In the genomic region with DNA sequence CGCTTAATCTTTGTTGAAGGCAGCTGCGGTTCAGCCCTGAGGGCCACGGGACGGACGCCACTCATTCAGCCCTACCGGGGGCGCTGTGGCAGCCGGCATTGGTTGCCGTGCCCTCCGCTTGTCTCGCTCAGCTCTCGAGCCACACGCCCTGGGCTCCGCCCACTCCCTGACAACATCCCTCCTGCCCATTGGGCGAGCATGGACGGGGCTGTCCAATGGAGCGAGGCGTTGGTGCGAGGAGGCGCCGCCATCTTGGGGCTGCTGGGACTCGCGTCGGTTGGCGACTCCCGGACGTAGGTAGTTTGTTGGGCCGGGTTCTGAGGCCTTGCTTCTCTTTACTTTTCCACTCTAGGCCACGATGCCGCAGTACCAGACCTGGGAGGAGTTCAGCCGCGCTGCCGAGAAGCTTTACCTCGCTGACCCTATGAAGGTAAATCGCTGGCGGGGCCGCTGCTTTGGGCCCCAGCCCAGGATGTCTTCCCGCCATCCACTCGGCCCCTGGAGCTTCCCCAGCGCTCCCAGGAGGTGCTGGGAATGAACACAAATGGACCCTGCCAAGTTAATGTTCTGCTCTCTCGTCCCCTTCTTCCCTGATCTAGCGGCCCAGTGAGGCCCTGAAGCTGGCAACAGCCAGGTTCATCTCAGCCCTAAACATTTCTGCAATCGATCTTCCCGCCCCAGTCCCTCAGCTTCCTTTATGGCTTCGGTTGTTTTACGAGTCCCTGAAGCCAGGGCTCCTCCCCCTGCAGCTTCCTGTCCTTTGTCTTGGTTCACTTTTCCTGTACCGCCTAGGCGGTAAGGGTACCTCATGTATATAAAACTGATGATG, we compare ENCODE assay signal across 1 cellular context.
TF ChIP-seq lines count a peak whose summit lies in the region.

Gene SRP9, plus strand, starts transcription at position 244 of the 829 bp plus-strand sequence. Its CDS starts 115 bp downstream, at position 359.

TF ChIP-seq in WTC11, 78 proteins besides CTCF, POLR2A, EP300 and RAD21 (continued from another document and continues in another):
- TF ChIP-seq ZNF532 (CRISPR knock-in tag; IDR thresholded peaks at IDR 0.05; ENCODE audit: borderline replicate concordance) (no peak), STAT6 (CRISPR knock-in tag; conservative IDR thresholded peaks at IDR 0.05; ENCODE audit: low read depth) (no peak), TEAD1 (CRISPR knock-in tag; IDR thresholded peaks at IDR 0.05) (peak; percentile 73; the same call in 1 of the 2 replicates), PRRX2 (CRISPR knock-in tag; IDR thresholded peaks at IDR 0.05) (no peak), ZNF121 (CRISPR knock-in tag; IDR thresholded peaks at IDR 0.05) (no peak), ZNF317 (CRISPR knock-in tag; IDR thresholded peaks at IDR 0.05; ENCODE audit: borderline replicate concordance, low read depth) (no peak), GTF2I (CRISPR knock-in tag; conservative IDR thresholded peaks at IDR 0.05) (no peak), KAT7 (CRISPR knock-in tag; IDR thresholded peaks at IDR 0.05; ENCODE audit: borderline replicate concordance) (no peak; the same call in 1 of the 2 replicates), PRDM15 (CRISPR knock-in tag; IDR thresholded peaks at IDR 0.05) (no peak), TCF7 (CRISPR knock-in tag; IDR thresholded peaks at IDR 0.05; ENCODE audit: low read depth) (no peak), IRF2 (CRISPR knock-in tag; IDR thresholded peaks at IDR 0.05; ENCODE audit: borderline replicate concordance, low read depth) (no peak), NR2C2 (CRISPR knock-in tag; IDR thresholded peaks at IDR 0.05) (no peak), RELA (CRISPR knock-in tag; IDR thresholded peaks at IDR 0.05; ENCODE audit: borderline replicate concordance) (no peak), NR3C1 (CRISPR knock-in tag; conservative IDR thresholded peaks at IDR 0.05; ENCODE audit: low read depth) (no peak), CBFB (CRISPR knock-in tag; IDR thresholded peaks at IDR 0.05; ENCODE audit: low read depth) (no peak), ZNF416 (CRISPR knock-in tag; IDR thresholded peaks at IDR 0.05) (0 out of 2 replicates have a peak, but pooled peaks have one; percentile 43), TEAD4 (CRISPR knock-in tag; IDR thresholded peaks at IDR 0.05) (peak; percentile 47; the same call in 1 of the 2 replicates), HMGA2 (CRISPR knock-in tag; IDR thresholded peaks at IDR 0.05) (no peak), ZNF232 (CRISPR knock-in tag; IDR thresholded peaks at IDR 0.05) (0 out of 2 replicates have a peak, but pooled peaks have one; percentile 35), EMX1 (CRISPR knock-in tag; IDR thresholded peaks at IDR 0.05) (no peak), E2F1 (CRISPR knock-in tag; IDR thresholded peaks at IDR 0.05) (no peak), GRHL2 (CRISPR knock-in tag; IDR thresholded peaks at IDR 0.05; ENCODE audit: insufficient replicate concordance, severe bottlenecking) (no peak), ZNF671 (CRISPR knock-in tag; IDR thresholded peaks at IDR 0.05) (no peak), SMAD3 (CRISPR knock-in tag; IDR thresholded peaks at IDR 0.05; ENCODE audit: borderline replicate concordance) (no peak), FOXP1 (CRISPR knock-in tag; IDR thresholded peaks at IDR 0.05; ENCODE audit: borderline replicate concordance) (peak; percentile 84; the same call in 1 of the 2 replicates)
- TF ChIP-seq, protein P1, sequence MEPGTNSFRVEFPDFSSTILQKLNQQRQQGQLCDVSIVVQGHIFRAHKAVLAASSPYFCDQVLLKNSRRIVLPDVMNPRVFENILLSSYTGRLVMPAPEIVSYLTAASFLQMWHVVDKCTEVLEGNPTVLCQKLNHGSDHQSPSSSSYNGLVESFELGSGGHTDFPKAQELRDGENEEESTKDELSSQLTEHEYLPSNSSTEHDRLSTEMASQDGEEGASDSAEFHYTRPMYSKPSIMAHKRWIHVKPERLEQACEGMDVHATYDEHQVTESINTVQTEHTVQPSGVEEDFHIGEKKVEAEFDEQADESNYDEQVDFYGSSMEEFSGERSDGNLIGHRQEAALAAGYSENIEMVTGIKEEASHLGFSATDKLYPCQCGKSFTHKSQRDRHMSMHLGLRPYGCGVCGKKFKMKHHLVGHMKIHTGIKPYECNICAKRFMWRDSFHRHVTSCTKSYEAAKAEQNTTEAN (CRISPR knock-in tag; IDR thresholded peaks at IDR 0.05): no peak
- TF ChIP-seq, protein P2, sequence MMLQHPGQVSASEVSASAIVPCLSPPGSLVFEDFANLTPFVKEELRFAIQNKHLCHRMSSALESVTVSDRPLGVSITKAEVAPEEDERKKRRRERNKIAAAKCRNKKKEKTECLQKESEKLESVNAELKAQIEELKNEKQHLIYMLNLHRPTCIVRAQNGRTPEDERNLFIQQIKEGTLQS (CRISPR knock-in tag; conservative IDR thresholded peaks at IDR 0.05): no peak
- TF ChIP-seq, protein P3, sequence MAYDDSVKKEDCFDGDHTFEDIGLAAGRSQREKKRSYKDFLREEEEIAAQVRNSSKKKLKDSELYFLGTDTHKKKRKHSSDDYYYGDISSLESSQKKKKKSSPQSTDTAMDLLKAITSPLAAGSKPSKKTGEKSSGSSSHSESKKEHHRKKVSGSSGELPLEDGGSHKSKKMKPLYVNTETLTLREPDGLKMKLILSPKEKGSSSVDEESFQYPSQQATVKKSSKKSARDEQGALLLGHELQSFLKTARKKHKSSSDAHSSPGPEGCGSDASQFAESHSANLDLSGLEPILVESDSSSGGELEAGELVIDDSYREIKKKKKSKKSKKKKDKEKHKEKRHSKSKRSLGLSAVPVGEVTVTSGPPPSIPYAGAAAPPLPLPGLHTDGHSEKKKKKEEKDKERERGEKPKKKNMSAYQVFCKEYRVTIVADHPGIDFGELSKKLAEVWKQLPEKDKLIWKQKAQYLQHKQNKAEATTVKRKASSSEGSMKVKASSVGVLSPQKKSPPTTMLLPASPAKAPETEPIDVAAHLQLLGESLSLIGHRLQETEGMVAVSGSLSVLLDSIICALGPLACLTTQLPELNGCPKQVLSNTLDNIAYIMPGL (CRISPR knock-in tag; IDR thresholded peaks at IDR 0.05): peak; percentile 83
- TF ChIP-seq, protein P4, sequence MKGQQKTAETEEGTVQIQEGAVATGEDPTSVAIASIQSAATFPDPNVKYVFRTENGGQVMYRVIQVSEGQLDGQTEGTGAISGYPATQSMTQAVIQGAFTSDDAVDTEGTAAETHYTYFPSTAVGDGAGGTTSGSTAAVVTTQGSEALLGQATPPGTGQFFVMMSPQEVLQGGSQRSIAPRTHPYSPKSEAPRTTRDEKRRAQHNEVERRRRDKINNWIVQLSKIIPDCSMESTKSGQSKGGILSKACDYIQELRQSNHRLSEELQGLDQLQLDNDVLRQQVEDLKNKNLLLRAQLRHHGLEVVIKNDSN (CRISPR knock-in tag; IDR thresholded peaks at IDR 0.05): no peak
- TF ChIP-seq, protein P5, sequence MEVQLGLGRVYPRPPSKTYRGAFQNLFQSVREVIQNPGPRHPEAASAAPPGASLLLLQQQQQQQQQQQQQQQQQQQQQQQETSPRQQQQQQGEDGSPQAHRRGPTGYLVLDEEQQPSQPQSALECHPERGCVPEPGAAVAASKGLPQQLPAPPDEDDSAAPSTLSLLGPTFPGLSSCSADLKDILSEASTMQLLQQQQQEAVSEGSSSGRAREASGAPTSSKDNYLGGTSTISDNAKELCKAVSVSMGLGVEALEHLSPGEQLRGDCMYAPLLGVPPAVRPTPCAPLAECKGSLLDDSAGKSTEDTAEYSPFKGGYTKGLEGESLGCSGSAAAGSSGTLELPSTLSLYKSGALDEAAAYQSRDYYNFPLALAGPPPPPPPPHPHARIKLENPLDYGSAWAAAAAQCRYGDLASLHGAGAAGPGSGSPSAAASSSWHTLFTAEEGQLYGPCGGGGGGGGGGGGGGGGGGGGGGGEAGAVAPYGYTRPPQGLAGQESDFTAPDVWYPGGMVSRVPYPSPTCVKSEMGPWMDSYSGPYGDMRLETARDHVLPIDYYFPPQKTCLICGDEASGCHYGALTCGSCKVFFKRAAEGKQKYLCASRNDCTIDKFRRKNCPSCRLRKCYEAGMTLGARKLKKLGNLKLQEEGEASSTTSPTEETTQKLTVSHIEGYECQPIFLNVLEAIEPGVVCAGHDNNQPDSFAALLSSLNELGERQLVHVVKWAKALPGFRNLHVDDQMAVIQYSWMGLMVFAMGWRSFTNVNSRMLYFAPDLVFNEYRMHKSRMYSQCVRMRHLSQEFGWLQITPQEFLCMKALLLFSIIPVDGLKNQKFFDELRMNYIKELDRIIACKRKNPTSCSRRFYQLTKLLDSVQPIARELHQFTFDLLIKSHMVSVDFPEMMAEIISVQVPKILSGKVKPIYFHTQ (CRISPR knock-in tag; IDR thresholded peaks at IDR 0.05): peak; percentile 61; the same call in 1 of the 2 replicates
